Comparison of ENCODE assay signal across 8 cellular contexts in the genomic region with DNA sequence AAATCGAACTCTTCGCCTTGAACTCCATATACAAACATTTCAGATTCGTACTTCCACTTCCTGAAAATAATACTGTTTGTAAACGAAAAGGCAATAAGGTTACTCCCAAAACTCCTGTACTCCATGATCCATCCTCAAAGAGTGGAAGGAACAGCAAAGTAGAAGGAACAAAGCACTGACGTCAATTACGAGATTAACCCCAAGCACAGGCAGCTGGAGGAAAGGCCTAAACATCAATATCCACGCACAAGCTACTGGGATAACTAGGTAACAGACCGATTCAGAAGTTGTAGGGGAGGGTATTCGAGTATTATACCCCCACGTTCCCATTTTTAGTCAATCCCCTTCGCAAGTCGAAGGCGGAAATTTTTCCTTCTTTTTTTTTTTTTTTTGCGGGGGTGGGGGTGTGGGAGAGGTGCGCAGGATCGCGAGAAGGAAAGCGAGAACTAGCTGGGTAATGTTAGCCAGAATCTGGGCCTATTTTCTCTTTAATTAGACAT. TPM values are rescaled to one million over a fixed set of nuclear protein-coding genes. Genes with fewer than 3 reads are reported as not detected.
A peak's percentile ranks its signal among the peaks of the same experiment; 100 is the strongest.
DNase-seq lines count a peak whose midpoint lies in the region; ATAC-seq, FAIRE-seq and TF ChIP-seq lines count a peak whose summit lies in the region.

No MANE protein-coding gene starts in this region.

- H3K9me3 Mint-ChIP-seq in activated T-cell treated with anti-CD3 and anti-CD28 coated beads, Interleukin-2, amount 50 U/mL, for 72 hours, result no peaks in the 10 kb centered on the region
- H3K9me3 Mint-ChIP-seq in neural progenitor cell, result peaks cover 4% of the 10 kb centered on the region

- peaks cover 60% of the 10 kb centered on the region for H3K79me2 ChIP-seq in neural progenitor cell (ENCODE audit: low read depth)

- H3K4me3 Mint-ChIP-seq in activated T-cell treated with anti-CD3 and anti-CD28 coated beads, Interleukin-2, amount 50 U/mL, for 72 hours, result peak overlapping the region; percentile 91 to 99
- H3K4me3 Mint-ChIP-seq in neural progenitor cell, result peak overlapping the region; percentile 95

- peaks cover 44% of the 10 kb centered on the region for H3K4me1 Mint-ChIP-seq in activated T-cell treated with anti-CD3 and anti-CD28 coated beads, Interleukin-2, amount 50 U/mL, for 72 hours (ENCODE audit: low read depth)
- peaks cover 20% of the 10 kb centered on the region for H3K4me1 Mint-ChIP-seq in neural progenitor cell

- TF ChIP-seq POLR2A in GM12892 (IDR thresholded peaks at IDR 0.05; ENCODE audit: low read depth, low read length), result no peak

- peaks cover 1 to 5% of the 10 kb centered on the region in 2 donors for H3K36me3 Mint-ChIP-seq in activated T-cell treated with anti-CD3 and anti-CD28 coated beads, Interleukin-2, amount 50 U/mL, for 72 hours (ENCODE audit: insufficient read depth in 2 of 2)
- peaks cover 14% of the 10 kb centered on the region for H3K36me3 Mint-ChIP-seq in neural progenitor cell

- H3K4me1 ChIP-seq in neural progenitor cell, result peaks cover 9% of the 10 kb centered on the region

- H2AFZ ChIP-seq in neural progenitor cell (replicated peaks), result peak overlapping the region; percentile 89

- DNase-seq in AG09319 (ENCODE audit: extremely low read depth, low read depth) (peak; percentile 22), GM12892 (ENCODE audit: insufficient read length) (no peak), NCI-H446 (lab: John Stamatoyannopoulos, UW) (peak; percentile 46 to 63), foreskin melanocyte (peak; percentile 48), neural progenitor cell (ENCODE audit: low spot score) (peak; percentile 69)
- peak; percentile 15 to 29 for DNase-seq in activated T-cell treated with anti-CD3 and anti-CD28 coated beads, Interleukin-2, amount 50 U/mL, for 72 hours

- peak overlapping the region; percentile 95 for H3K27ac ChIP-seq in neural progenitor cell

- H3K27me3 Mint-ChIP-seq in activated T-cell treated with anti-CD3 and anti-CD28 coated beads, Interleukin-2, amount 50 U/mL, for 72 hours (ENCODE audit: low read depth), result no peaks in the 10 kb centered on the region
- H3K27me3 Mint-ChIP-seq in neural progenitor cell (ENCODE audit: insufficient read depth, low read depth), result no peaks in the 10 kb centered on the region

- peak overlapping the region; percentile 96 for H3K4me2 ChIP-seq in neural progenitor cell

- peak overlapping the region; percentile 100 for H3K27ac Mint-ChIP-seq in activated T-cell treated with anti-CD3 and anti-CD28 coated beads, Interleukin-2, amount 50 U/mL, for 72 hours
- H3K27ac Mint-ChIP-seq in neural progenitor cell, result peak overlapping the region; percentile 98

- H3K9ac ChIP-seq in neural progenitor cell, result peak overlapping the region; percentile 95

- peak; percentile 74 for FAIRE-seq in GM12892 (lab: Jason Lieb, UNC)

- peaks cover 35% of the 10 kb centered on the region for H4K20me1 ChIP-seq in neural progenitor cell (ENCODE audit: low read depth)

- no peak for TF ChIP-seq CTCF in AG09319 (IDR thresholded peaks at IDR 0.05; ENCODE audit: low read depth, low read length)
- no peak for TF ChIP-seq CTCF in neural progenitor cell (IDR thresholded peaks at IDR 0.05)

- no peaks in the 10 kb centered on the region for H3K9me3 ChIP-seq in neural progenitor cell (ENCODE audit: low read depth)

- no peaks in the 10 kb centered on the region for H3K27me3 ChIP-seq in neural progenitor cell

- peak overlapping the region; percentile 84 for H3K4me3 ChIP-seq in neural progenitor cell

- peaks cover 23% of the 10 kb centered on the region for H3F3A ChIP-seq in neural progenitor cell (ENCODE audit: low read depth)

- ATAC-seq in activated T-cell treated with anti-CD3 and anti-CD28 coated beads, Interleukin-2, amount 50 U/mL, for 72 hours (replicated peaks in 1 of 2), result no peak
- ATAC-seq in HG03045 (IDR thresholded peaks at IDR 0.05; ENCODE audit: unreplicated experiment) (no peak), GM18909 (IDR thresholded peaks at IDR 0.05; ENCODE audit: poor library complexity, unreplicated experiment) (no peak)

- H3K36me3 ChIP-seq in neural progenitor cell, result no peaks in the 10 kb centered on the region

RNA-seq across cellular contexts. Expression of a gene that starts 1.0 kb away (rescaled TPM):
- polyA plus RNA-seq in GM12892 (2012; ENCODE audit: missing spikeins), result 13.6 TPM
- 10 to 100 TPM; 33.6 to 34.9 TPM for total RNA-seq in activated T-cell treated with anti-CD3 and anti-CD28 coated beads, Interleukin-2, amount 50 U/mL, for 72 hours
- total RNA-seq in neural progenitor cell (ENCODE audit: low replicate concordance), result 48.7 and 63.6 TPM in 2 replicates
